Comparison of ENCODE assay signal across 1 cellular context in the genomic region with DNA sequence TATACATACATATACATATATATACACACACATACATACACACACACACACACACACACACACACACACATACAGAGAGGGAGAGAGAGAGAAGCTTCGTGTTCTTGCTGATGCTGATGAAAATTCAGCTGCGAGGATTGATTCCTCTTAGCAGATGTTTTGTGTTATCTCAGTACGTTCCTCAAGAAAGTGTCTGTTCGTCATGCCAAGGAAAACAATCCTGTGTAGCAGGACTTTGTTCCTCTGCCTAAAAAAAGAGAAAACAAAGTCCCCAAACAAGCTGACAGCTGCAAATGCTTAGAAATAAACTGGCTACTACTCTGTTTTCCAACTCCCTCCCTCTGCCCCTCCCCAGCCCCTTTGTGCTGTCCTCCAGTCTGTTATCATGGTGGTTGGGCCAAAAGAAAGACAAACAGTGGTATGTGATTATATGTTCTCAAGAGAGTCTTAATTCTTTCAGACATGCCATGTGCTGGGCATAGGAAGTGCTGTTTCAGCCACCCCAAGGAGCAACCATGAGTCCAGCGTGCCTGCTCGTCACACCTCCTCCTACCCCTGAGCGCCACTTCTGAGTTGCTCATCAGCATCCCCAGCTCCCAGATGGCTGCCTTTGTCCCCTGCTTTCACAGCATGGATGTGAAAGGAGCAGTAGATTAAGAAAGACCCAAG.
TF ChIP-seq lines count a peak whose summit lies in the region.

No MANE protein-coding gene starts in this region.

TF ChIP-seq in HepG2, 621 proteins besides CTCF, POLR2A, EP300 and RAD21 (continued from another document):
- no peak for TF ChIP-seq ZNF318 (CRISPR knock-in tag; IDR thresholded peaks at IDR 0.05)
- no peak for TF ChIP-seq DPF2 (CRISPR knock-in tag; IDR thresholded peaks at IDR 0.05; ENCODE audit: borderline replicate concordance, low read depth)
- no peak for TF ChIP-seq ZFX (CRISPR knock-in tag; IDR thresholded peaks at IDR 0.05; ENCODE audit: low read depth)
- TF ChIP-seq ZNF780A (CRISPR knock-in tag; IDR thresholded peaks at IDR 0.05) = no peak
- TF ChIP-seq, protein P1, sequence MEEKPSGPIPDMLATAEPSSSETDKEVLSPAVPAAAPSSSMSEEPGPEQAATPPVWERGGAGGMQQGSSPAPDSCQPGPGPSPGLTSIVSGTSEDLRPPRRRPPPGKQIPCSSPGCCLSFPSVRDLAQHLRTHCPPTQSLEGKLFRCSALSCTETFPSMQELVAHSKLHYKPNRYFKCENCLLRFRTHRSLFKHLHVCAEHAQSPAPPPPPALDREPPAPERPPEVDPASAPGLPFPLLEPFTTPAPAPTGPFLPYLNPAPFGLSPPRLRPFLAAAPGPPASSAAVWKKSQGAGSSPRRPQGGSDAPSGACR (CRISPR knock-in tag; IDR thresholded peaks at IDR 0.05) = no peak
- TF ChIP-seq MED13 (CRISPR knock-in tag; IDR thresholded peaks at IDR 0.05) = no peak
- TF ChIP-seq TSC22D2 (CRISPR knock-in tag; IDR thresholded peaks at IDR 0.05; ENCODE audit: borderline replicate concordance) = no peak
- TF ChIP-seq HDAC6 (IDR thresholded peaks at IDR 0.05; ENCODE audit: low read depth, low read length) = no peak
- no peak for TF ChIP-seq ZNF607 (CRISPR knock-in tag; IDR thresholded peaks at IDR 0.05; ENCODE audit: borderline replicate concordance)
- TF ChIP-seq ZBTB25 (CRISPR knock-in tag; IDR thresholded peaks at IDR 0.05) = no peak
